In the genomic region with DNA sequence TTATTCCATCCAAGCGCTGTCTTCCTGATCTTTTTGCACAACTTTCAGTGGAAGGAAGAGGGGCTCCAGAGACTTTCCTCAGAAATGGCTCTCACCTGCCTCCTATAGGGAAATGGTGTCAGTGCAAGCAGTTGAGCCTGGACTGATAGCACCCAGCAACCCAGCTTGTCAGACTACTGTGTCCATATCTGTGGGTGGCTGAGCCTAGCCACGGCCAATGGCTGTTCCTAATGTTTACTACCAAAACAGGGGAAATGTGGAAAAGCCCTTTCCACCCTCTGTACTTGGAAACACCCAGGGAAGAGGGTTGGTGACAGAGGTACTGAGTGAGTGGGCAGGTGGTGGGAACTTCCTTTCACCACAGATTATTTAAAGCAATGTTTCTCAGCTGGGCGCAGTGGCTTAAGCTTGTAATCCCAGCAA, we compare ENCODE assay signal across 7 cellular contexts. TPM values are rescaled to one million over a fixed set of nuclear protein-coding genes. Genes with fewer than 3 reads are reported as not detected.
DNase-seq lines count a peak whose midpoint lies in the region; ATAC-seq and TF ChIP-seq lines count a peak whose summit lies in the region.

No MANE protein-coding gene starts in this region.

- ATAC-seq in DND-41 (ENCODE audit: insufficient read depth, low read depth) = peak; percentile 56
- ATAC-seq in HG02610 (IDR thresholded peaks at IDR 0.05; ENCODE audit: unreplicated experiment) = peak; percentile 30
- ATAC-seq in GM21381 (IDR thresholded peaks at IDR 0.05; ENCODE audit: unreplicated experiment) = no peak

- no peak overlapping the region for H3K4me2 ChIP-seq in DND-41 (ENCODE audit: insufficient read depth, low read length)

- H3K27ac ChIP-seq in DND-41 (ENCODE audit: low read length) = no peak overlapping the region
- H3K27ac ChIP-seq in breast epithelium = no peak overlapping the region
- no peak overlapping the region for H3K27ac ChIP-seq in transverse colon

- DNase-seq in DND-41 (peak; percentile 67), NOMO-1 treated with dmso at 0.1 percent for 144 hours (lab: John Stamatoyannopoulos, UW; ENCODE audit: unreplicated experiment) (peak; percentile 16), breast epithelium (ENCODE audit: low spot score in 2 of 2) (no peak), left kidney (ENCODE audit: low read depth, low spot score) (peak; percentile 80), transverse colon (no peak)

- TF ChIP-seq CTCF in DND-41 (IDR thresholded peaks at IDR 0.05; ENCODE audit: borderline replicate concordance, extremely low read depth, low read length, poor library complexity, severe bottlenecking) (peak; percentile 87), breast epithelium (IDR thresholded peaks at IDR 0.05) (peak in 2 of 3 donors; percentile 24 to 41), transverse colon (IDR thresholded peaks at IDR 0.05) (peak; percentile 41 to 48 (median 42))

- H3K27me3 ChIP-seq in DND-41 (ENCODE audit: insufficient read depth, low read length, poor library complexity) (no peaks in the 10 kb centered on the region), breast epithelium (peaks cover 0 to 5% of the 10 kb centered on the region in 2 donors), transverse colon (peaks cover 10% of the 10 kb centered on the region)

- intact Hi-C loops in breast epithelium (cut with DNase I; ENCODE audit: low total_unique reads) = no loop called here
- intact Hi-C loops in transverse colon (cut with DNase I; ENCODE audit: low total_unique reads) = no loop called here

- H3K9ac ChIP-seq in DND-41 (ENCODE audit: low read depth, low read length) = no peak overlapping the region

- H2AFZ ChIP-seq in DND-41 (ENCODE audit: low read depth, low read length) = peak overlapping the region; percentile 61

- peaks cover 7% of the 10 kb centered on the region for H3K79me2 ChIP-seq in DND-41 (ENCODE audit: insufficient read depth, low read length)

- H4K20me1 ChIP-seq in DND-41 (ENCODE audit: insufficient read depth, low read length) = no peaks in the 10 kb centered on the region

- no peak for TF ChIP-seq EP300 in transverse colon (IDR thresholded peaks at IDR 0.05; ENCODE audit: low read depth)

- no peak overlapping the region for H3K4me3 ChIP-seq in DND-41 (ENCODE audit: low read depth in 1 of 2, low read length in 2 of 2)
- H3K4me3 ChIP-seq in breast epithelium = no peak overlapping the region
- H3K4me3 ChIP-seq in transverse colon = no peak overlapping the region

- in situ Hi-C loops in transverse colon (cut with MboI; ENCODE audit: low pct_ligation_motif_present in 1 of 4, low pct_unique_long_range_greater_than_20kb in 1 of 4, low sequenced_read_pairs in 3 of 4) = no loop called here

- TF ChIP-seq POLR2A in breast epithelium (IDR thresholded peaks at IDR 0.05) (no peak), transverse colon (IDR thresholded peaks at IDR 0.05) (no peak)

- H3K36me3 ChIP-seq in DND-41 (ENCODE audit: insufficient read depth, low read length) = no peaks in the 10 kb centered on the region; the same call in 1 of the 2 replicates
- no peaks in the 10 kb centered on the region for H3K36me3 ChIP-seq in breast epithelium
- H3K36me3 ChIP-seq in transverse colon = no peaks in the 10 kb centered on the region

- H3K9me3 ChIP-seq in DND-41 (ENCODE audit: insufficient read depth, low read length, severe bottlenecking) (no peaks in the 10 kb centered on the region), breast epithelium (no peaks in the 10 kb centered on the region), transverse colon (no peaks in the 10 kb centered on the region)

- WGBS in transverse colon (ENCODE audit: low coverage in 1 of 2), 2 donors = 10 to 42% methylated on average over 1 to 3 of the region's 3 CpGs

- peaks cover 12% of the 10 kb centered on the region for H3K4me1 ChIP-seq in DND-41 (ENCODE audit: insufficient read depth, low read length)
- peaks cover under 1% of the 10 kb centered on the region in 2 donors for H3K4me1 ChIP-seq in breast epithelium
- peaks cover 0 to 1% (median 1%) of the 10 kb centered on the region in 4 donors for H3K4me1 ChIP-seq in transverse colon

RNA-seq across cellular contexts. Expression of a gene that starts 4.3 kb away (rescaled TPM):
- total RNA-seq in breast epithelium (10 to 100 TPM; 40.2 to 57.0 (median 49.4) TPM), transverse colon (10 to 100 TPM; 46.6 to 80.1 (median 68.0) TPM)

RNA-seq across cellular contexts. Expression of a gene that starts 7.2 kb away (rescaled TPM):
- total RNA-seq in breast epithelium (1 to 10 TPM in 1 of 3 donors, under 1 TPM in 1, not detected in 1; 0.48 to 1.6 TPM), transverse colon (under 1 TPM in 2 of 4 donors, not detected in 2; 0.16 to 0.96 TPM)

RNA-seq across cellular contexts. Expression of a gene that starts 55.3 kb away (rescaled TPM):
- total RNA-seq in breast epithelium (under 1 TPM in 1 of 3 donors, not detected in 2; 0.73 TPM), transverse colon (not detected)

Comparison
In these comparisons a context has a peak if more than half of its experiments do, and no peak if none do; other contexts are left out.
1. DNase-seq: peak in DND-41 (single experiment), NOMO-1 treated with dmso at 0.1 percent for 144 hours (single experiment) and left kidney (single experiment); none in breast epithelium (0 of 2) and transverse colon (single experiment).
2. CTCF ChIP-seq: peak in every context shown above with its lines; median percentile 87 in DND-41; 42 in transverse colon; 32 in breast epithelium.